1 cellular context compared by ENCODE assay signal in the genomic region with DNA sequence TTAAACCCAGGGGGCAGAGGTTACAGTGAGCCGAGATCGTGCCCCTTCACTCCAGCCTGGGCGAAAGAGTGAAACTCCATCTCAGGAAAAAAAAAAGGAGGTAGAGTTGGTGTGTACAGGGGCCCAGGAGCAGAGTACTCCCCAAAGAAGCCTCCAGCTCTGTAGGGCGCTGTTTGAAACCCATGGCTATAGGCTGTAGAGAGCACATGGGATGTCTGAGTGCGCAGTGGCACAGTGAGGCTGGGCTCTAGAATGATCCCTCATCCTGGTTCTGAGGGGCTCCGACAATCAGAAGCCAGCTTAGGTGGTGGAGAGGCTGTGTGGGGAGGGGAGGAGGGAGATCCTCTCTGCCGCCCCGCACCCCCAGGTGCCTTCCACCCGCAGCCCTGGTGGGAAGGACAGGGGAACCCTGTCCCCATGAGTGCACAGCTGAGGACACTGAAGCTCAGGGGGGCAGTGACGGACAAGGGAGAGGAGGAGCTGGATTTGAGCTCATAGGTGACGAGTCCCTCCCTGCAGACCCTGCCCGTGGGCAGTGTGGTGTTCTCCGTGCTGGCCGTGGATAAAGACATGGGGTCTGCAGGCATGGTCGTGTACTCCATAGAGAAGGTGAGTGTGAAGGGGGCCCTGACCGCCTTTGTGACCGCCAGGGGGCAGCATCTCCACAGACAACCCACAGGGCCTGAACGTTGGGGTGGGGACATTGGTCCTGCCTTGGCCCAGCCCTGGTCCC.
A peak's percentile ranks its signal among the peaks of the same experiment; 100 is the strongest.
TF ChIP-seq lines count a peak whose summit lies in the region.

No MANE protein-coding gene starts in this region.

TF ChIP-seq in H1, 55 proteins besides CTCF, POLR2A, EP300 and RAD21:
- no peak for TF ChIP-seq FOSL1 (IDR thresholded peaks at IDR 0.05; ENCODE audit: insufficient read depth, low read depth, low read length)
- TF ChIP-seq, protein P1, sequence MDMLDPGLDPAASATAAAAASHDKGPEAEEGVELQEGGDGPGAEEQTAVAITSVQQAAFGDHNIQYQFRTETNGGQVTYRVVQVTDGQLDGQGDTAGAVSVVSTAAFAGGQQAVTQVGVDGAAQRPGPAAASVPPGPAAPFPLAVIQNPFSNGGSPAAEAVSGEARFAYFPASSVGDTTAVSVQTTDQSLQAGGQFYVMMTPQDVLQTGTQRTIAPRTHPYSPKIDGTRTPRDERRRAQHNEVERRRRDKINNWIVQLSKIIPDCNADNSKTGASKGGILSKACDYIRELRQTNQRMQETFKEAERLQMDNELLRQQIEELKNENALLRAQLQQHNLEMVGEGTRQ (IDR thresholded peaks at IDR 0.05; ENCODE audit: low read length): no peak
- TF ChIP-seq, protein P2, sequence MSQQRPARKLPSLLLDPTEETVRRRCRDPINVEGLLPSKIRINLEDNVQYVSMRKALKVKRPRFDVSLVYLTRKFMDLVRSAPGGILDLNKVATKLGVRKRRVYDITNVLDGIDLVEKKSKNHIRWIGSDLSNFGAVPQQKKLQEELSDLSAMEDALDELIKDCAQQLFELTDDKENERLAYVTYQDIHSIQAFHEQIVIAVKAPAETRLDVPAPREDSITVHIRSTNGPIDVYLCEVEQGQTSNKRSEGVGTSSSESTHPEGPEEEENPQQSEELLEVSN (IDR thresholded peaks at IDR 0.05): peak; percentile 18; the same call in 1 of the 2 replicates
- TF ChIP-seq TEAD4 (IDR thresholded peaks at IDR 0.05; ENCODE audit: low read depth, low read length): no peak
- TF ChIP-seq, protein P3, sequence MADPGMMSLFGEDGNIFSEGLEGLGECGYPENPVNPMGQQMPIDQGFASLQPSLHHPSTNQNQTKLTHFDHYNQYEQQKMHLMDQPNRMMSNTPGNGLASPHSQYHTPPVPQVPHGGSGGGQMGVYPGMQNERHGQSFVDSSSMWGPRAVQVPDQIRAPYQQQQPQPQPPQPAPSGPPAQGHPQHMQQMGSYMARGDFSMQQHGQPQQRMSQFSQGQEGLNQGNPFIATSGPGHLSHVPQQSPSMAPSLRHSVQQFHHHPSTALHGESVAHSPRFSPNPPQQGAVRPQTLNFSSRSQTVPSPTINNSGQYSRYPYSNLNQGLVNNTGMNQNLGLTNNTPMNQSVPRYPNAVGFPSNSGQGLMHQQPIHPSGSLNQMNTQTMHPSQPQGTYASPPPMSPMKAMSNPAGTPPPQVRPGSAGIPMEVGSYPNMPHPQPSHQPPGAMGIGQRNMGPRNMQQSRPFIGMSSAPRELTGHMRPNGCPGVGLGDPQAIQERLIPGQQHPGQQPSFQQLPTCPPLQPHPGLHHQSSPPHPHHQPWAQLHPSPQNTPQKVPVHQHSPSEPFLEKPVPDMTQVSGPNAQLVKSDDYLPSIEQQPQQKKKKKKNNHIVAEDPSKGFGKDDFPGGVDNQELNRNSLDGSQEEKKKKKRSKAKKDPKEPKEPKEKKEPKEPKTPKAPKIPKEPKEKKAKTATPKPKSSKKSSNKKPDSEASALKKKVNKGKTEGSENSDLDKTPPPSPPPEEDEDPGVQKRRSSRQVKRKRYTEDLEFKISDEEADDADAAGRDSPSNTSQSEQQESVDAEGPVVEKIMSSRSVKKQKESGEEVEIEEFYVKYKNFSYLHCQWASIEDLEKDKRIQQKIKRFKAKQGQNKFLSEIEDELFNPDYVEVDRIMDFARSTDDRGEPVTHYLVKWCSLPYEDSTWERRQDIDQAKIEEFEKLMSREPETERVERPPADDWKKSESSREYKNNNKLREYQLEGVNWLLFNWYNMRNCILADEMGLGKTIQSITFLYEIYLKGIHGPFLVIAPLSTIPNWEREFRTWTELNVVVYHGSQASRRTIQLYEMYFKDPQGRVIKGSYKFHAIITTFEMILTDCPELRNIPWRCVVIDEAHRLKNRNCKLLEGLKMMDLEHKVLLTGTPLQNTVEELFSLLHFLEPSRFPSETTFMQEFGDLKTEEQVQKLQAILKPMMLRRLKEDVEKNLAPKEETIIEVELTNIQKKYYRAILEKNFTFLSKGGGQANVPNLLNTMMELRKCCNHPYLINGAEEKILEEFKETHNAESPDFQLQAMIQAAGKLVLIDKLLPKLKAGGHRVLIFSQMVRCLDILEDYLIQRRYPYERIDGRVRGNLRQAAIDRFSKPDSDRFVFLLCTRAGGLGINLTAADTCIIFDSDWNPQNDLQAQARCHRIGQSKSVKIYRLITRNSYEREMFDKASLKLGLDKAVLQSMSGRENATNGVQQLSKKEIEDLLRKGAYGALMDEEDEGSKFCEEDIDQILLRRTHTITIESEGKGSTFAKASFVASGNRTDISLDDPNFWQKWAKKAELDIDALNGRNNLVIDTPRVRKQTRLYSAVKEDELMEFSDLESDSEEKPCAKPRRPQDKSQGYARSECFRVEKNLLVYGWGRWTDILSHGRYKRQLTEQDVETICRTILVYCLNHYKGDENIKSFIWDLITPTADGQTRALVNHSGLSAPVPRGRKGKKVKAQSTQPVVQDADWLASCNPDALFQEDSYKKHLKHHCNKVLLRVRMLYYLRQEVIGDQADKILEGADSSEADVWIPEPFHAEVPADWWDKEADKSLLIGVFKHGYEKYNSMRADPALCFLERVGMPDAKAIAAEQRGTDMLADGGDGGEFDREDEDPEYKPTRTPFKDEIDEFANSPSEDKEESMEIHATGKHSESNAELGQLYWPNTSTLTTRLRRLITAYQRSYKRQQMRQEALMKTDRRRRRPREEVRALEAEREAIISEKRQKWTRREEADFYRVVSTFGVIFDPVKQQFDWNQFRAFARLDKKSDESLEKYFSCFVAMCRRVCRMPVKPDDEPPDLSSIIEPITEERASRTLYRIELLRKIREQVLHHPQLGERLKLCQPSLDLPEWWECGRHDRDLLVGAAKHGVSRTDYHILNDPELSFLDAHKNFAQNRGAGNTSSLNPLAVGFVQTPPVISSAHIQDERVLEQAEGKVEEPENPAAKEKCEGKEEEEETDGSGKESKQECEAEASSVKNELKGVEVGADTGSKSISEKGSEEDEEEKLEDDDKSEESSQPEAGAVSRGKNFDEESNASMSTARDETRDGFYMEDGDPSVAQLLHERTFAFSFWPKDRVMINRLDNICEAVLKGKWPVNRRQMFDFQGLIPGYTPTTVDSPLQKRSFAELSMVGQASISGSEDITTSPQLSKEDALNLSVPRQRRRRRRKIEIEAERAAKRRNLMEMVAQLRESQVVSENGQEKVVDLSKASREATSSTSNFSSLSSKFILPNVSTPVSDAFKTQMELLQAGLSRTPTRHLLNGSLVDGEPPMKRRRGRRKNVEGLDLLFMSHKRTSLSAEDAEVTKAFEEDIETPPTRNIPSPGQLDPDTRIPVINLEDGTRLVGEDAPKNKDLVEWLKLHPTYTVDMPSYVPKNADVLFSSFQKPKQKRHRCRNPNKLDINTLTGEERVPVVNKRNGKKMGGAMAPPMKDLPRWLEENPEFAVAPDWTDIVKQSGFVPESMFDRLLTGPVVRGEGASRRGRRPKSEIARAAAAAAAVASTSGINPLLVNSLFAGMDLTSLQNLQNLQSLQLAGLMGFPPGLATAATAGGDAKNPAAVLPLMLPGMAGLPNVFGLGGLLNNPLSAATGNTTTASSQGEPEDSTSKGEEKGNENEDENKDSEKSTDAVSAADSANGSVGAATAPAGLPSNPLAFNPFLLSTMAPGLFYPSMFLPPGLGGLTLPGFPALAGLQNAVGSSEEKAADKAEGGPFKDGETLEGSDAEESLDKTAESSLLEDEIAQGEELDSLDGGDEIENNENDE (IDR thresholded peaks at IDR 0.05; ENCODE audit: insufficient replicate concordance, low read length): no peak
- no peak for TF ChIP-seq KDM1A (IDR thresholded peaks at IDR 0.05; ENCODE audit: borderline replicate concordance, low read length)
- no peak for TF ChIP-seq PHF8 (conservative IDR thresholded peaks at IDR 0.05; ENCODE audit: low read depth, low read length)
- peak; percentile 45; the same call in 1 of the 2 replicates for TF ChIP-seq GABPA (IDR thresholded peaks at IDR 0.05; ENCODE audit: borderline replicate concordance, insufficient read depth, low read length)
- no peak for TF ChIP-seq SP2 (IDR thresholded peaks at IDR 0.05; ENCODE audit: low read length)
- TF ChIP-seq SUZ12 (IDR thresholded peaks at IDR 0.05; ENCODE audit: low read length): no peak
- no peak for TF ChIP-seq JUND (IDR thresholded peaks at IDR 0.05; ENCODE audit: low read length)
